ENCODE assay signal across 9 cellular contexts in the genomic region with DNA sequence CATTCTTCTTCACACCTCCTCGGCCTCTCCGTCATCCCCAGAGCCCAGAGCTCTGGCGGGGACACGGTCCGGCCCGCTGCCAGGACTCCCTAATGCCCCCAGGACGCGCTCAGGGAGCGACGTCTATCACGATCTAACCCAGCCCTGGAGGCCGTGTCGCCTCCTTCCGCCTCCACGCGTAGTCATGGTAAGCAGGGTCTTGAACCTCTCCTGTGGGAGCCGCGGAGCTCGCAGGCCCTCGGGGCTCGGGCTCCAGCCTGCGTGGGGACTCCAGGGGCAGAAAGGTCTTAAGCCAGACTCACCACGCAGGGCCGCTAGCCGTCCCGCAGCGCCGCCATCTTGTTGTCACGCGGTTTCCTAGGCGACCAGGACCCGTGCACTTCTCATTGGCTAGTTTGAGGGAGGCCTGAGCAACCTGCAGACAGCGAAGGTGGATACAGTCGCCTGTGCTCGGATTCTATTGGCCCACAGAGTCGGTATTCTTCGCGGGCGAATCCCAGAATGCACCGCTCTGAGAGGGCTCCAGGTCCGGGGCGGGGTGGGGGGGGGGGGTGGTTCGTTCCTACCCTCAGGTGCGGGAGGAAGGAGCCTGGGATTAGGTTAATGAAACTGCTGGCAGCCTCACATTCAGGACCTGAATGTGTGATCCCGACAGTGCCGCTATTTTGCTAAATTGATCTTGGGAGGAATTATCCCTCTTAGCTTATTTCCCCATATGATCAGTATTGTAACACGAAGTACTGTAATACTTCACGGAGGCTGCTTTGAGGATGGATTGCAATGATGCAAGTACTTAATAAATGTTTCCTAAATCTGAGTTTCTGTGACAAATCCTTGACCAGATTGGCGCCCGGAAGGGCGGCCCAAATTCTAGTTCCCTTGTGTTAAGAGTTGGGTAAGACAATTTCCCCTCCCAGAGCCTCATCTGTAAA. TPM values are rescaled to one million over a fixed set of nuclear protein-coding genes. Genes with fewer than 3 reads are reported as not detected.
DNase-seq lines count a peak whose midpoint lies in the region; ATAC-seq, FAIRE-seq and TF ChIP-seq lines count a peak whose summit lies in the region.
"Had no signal": no experiment of that assay in that cellular context is flagged by ENCODE, and none has a peak within 500 bp of the region (broad histone marks: within the 10 kb centered on the region; RNA-seq: fewer than 3 reads in every experiment).

TSS of gene UBXN11 (minus strand) at position 347 of the 932 bp plus-strand sequence. CDS start 3,753 bp downstream, outside the sequence.

- H3K27ac Mint-ChIP-seq in central memory CD8-positive, alpha-beta T cell (ENCODE audit: low read depth): peak within 1 kb of the TSS; percentile 96

- peak within 1 kb of the TSS; percentile 90 for H3K9ac ChIP-seq in keratinocyte (ENCODE audit: control insufficient read depth, extremely low read depth, insufficient read depth, low read length)

- H3K79me2 ChIP-seq in keratinocyte (ENCODE audit: control insufficient read depth, insufficient read depth, low read length): peaks cover 3% of the 10 kb centered on the region

- H3K9me1 ChIP-seq in keratinocyte (ENCODE audit: control insufficient read depth, extremely low read depth, insufficient read depth, low read length): no peaks in the 10 kb centered on the region

- peak; percentile 93 for FAIRE-seq in keratinocyte (lab: Jason Lieb, UNC)
- FAIRE-seq: endometrium had no signal

- no peaks in the 10 kb centered on the region for H3K27me3 ChIP-seq in keratinocyte (ENCODE audit: control insufficient read depth, extremely low read depth, insufficient read depth, low read length)

- H3K36me3 ChIP-seq in keratinocyte (ENCODE audit: control insufficient read depth in 2 of 2, extremely low read depth in 1 of 2, insufficient read depth in 2 of 2, low read length in 2 of 2): no peaks in the 10 kb centered on the region

- H3K4me1 Mint-ChIP-seq in central memory CD8-positive, alpha-beta T cell: peaks cover 12% of the 10 kb centered on the region

- peak within 1 kb of the TSS; percentile 80 to 99 (median 97) for H3K4me3 ChIP-seq in keratinocyte (ENCODE audit: control insufficient read depth in 2 of 3, extremely low read depth in 1 of 3, insufficient read depth in 2 of 3, low read depth in 1 of 3, low read length in 3 of 3)

- peak; percentile 88 for ATAC-seq in HG03378 (IDR thresholded peaks at IDR 0.05; ENCODE audit: unreplicated experiment)
- ATAC-seq in central memory CD8-positive, alpha-beta T cell (replicated peaks; ENCODE audit: extremely low read depth, poor library complexity, severe bottlenecking): peak; percentile 100

- no peak for TF ChIP-seq CTCF in keratinocyte (optimal IDR thresholded peaks at IDR 0.05 in 1 of 3, IDR thresholded peaks at IDR 0.05 in 1 of 3, conservative IDR thresholded peaks at IDR 0.05 in 1 of 3; ENCODE audit: extremely low read depth in 1 of 3, insufficient read depth in 2 of 3, low read length in 3 of 3)

- dilution Hi-C loops in keratinocyte (cut with MboI; ENCODE audit: extremely low pct_ligation_motif_present, low sequenced_read_pairs): no loop called here

- H2AFZ ChIP-seq in keratinocyte (ENCODE audit: control insufficient read depth, low read length): peak within 1 kb of the TSS; percentile 99

- no peaks in the 10 kb centered on the region for H4K20me1 ChIP-seq in keratinocyte (ENCODE audit: control insufficient read depth, extremely low read depth, insufficient read depth, low read length)

- no peaks in the 10 kb centered on the region for H3K9me3 ChIP-seq in keratinocyte (ENCODE audit: control insufficient read depth, low read depth, low read length)

- peaks cover 12% of the 10 kb centered on the region for H3K4me1 ChIP-seq in keratinocyte (ENCODE audit: control insufficient read depth, extremely low read depth, insufficient read depth, low read length)

- no peaks in the 10 kb centered on the region for H3K9me3 Mint-ChIP-seq in central memory CD8-positive, alpha-beta T cell

- H3K27me3 Mint-ChIP-seq in central memory CD8-positive, alpha-beta T cell: no peaks in the 10 kb centered on the region

- peak within 1 kb of the TSS; percentile 93 for H3K4me3 Mint-ChIP-seq in central memory CD8-positive, alpha-beta T cell

- H3K4me2 ChIP-seq in keratinocyte (ENCODE audit: control insufficient read depth, extremely low read depth, insufficient read depth, low read depth, low read length): peak within 1 kb of the TSS; percentile 92

- peak within 1 kb of the TSS; percentile 85 for H3K27ac ChIP-seq in keratinocyte (ENCODE audit: control insufficient read depth, insufficient read depth, low read length)

- peak; percentile 47 for TF ChIP-seq POLR2A in GM19099 (IDR thresholded peaks at IDR 0.05; ENCODE audit: extremely low read depth, insufficient read length, low read depth)

- peaks cover 9% of the 10 kb centered on the region for H3K36me3 Mint-ChIP-seq in central memory CD8-positive, alpha-beta T cell (ENCODE audit: insufficient read depth)

- peak; percentile 82 to 86 for DNase-seq in AML-193 (lab: John Stamatoyannopoulos, UW)
- DNase-seq in NCI-H446 treated with DMSO at 0.1 percent for 48 hours (lab: John Stamatoyannopoulos, UW): peak; percentile 84
- DNase-seq in activated CD4-positive, CD25-positive, alpha-beta regulatory T cell treated with anti-CD3 and anti-CD28 coated beads, Interleukin-2, amount 50 U/mL, for 16 hours (ENCODE audit: low read depth, low spot score): peak; percentile 91
- DNase-seq in central memory CD8-positive, alpha-beta T cell (ENCODE audit: low spot score in 2 of 2): peak; percentile 75 to 86
- peak; percentile 76 for DNase-seq in keratinocyte (ENCODE audit: low read depth, low spot score)
- peak; percentile 74 to 77 for DNase-seq in stimulated activated CD4-positive, alpha-beta T cell treated with anti-CD3 and anti-CD28 coated beads, Interleukin-15, amount 100 ng/mL, for 1 hour (ENCODE audit: low read depth in 1 of 2, low spot score in 1 of 2)

RNA-seq across cellular contexts. Expression of gene UBXN11, which starts in this region (rescaled TPM):
- polyA plus RNA-seq in keratinocyte: 5.2 to 6.8 TPM (median 6.6 TPM) in 3 replicates
- 6.8 TPM for polyA plus RNA-seq in keratinocyte (2011; ENCODE audit: low read depth)
- polyA plus RNA-seq in keratinocyte (2011; cell fraction: cytosol; rRNA removed): 1.5 and 2.1 TPM in 2 replicates
- 28.1 and 28.2 TPM in 2 replicates for polyA plus RNA-seq in keratinocyte (2011; cell fraction: nucleus; rRNA removed)
- 5.4 and 7.6 TPM in 2 replicates for polyA plus RNA-seq in keratinocyte (2012; ENCODE audit: low replicate concordance)
- 2.7 to 6.8 TPM (median 4.3 TPM) in 3 replicates for polyA minus RNA-seq in keratinocyte
- polyA minus RNA-seq in keratinocyte (2011; cell fraction: cytosol; rRNA and poly(A)+ RNA removed): 3.1 TPM
- 3.5 and 4.0 TPM in 2 replicates for polyA minus RNA-seq in keratinocyte (2011; cell fraction: nucleus; rRNA and poly(A)+ RNA removed)

Comparison
In these comparisons a context has a peak if more than half of its experiments do, and no peak if none do; other contexts are left out.
1. Peak in every context shown above with its lines: DNase-seq, ATAC-seq, H3K4me3 ChIP-seq and H3K27ac ChIP-seq.